In genomic region chr10:29496341-29497162, GRCh38 we compare ENCODE assay signal across 9 cellular contexts.
DNase-seq lines count a peak whose midpoint lies in the region; ATAC-seq and TF ChIP-seq lines count a peak whose summit lies in the region.
"Had no signal": no experiment of that assay in that cellular context is flagged by ENCODE, and none has a peak within 500 bp of the region (broad histone marks: within the 10 kb centered on the region; RNA-seq: fewer than 3 reads in every experiment).

No MANE protein-coding gene starts in this region.

- peaks cover 0 to 72% of the 10 kb centered on the region in 2 donors for H3K36me3 ChIP-seq in left lung

- H3K27me3 ChIP-seq in left lung, result no peaks in the 10 kb centered on the region

- H3K27ac ChIP-seq in left lung, result no peak overlapping the region

- H3K4me3 Mint-ChIP-seq in chondrocyte (ENCODE audit: unreplicated experiment), result no peak overlapping the region
- H3K4me3 Mint-ChIP-seq: activated naive CD4-positive, alpha-beta T cell treated with anti-CD3 and anti-CD28 coated beads, Interleukin-2, amount 50 U/mL, for 24 hours had no signal

- no peaks in the 10 kb centered on the region for H3K4me1 ChIP-seq in left lung

- peaks cover 15% of the 10 kb centered on the region for H3K4me1 Mint-ChIP-seq in chondrocyte (ENCODE audit: low read depth)

- no peaks in the 10 kb centered on the region for H3K9me3 ChIP-seq in left lung

- intact Hi-C loops in left lung (cut with DNase I), result no loop called here

- peak; percentile 64 for ATAC-seq in GM21529 (IDR thresholded peaks at IDR 0.05; ENCODE audit: unreplicated experiment)
- ATAC-seq in left lung, result peak; percentile 94
- ATAC-seq in HG03139 (IDR thresholded peaks at IDR 0.05; ENCODE audit: unreplicated experiment), result no peak

- TF ChIP-seq CTCF in chondrocyte (IDR thresholded peaks at IDR 0.05) (peak; percentile 95), left lung (IDR thresholded peaks at IDR 0.05) (peak; percentile 83 to 87)

- H3K36me3 Mint-ChIP-seq in chondrocyte (ENCODE audit: low read depth), result peaks cover 25% of the 10 kb centered on the region

- H3K4me3 ChIP-seq in left lung, result no peak overlapping the region

- no peaks in the 10 kb centered on the region for H3K27me3 Mint-ChIP-seq in chondrocyte (ENCODE audit: low read depth)
- H3K27me3 Mint-ChIP-seq: activated naive CD4-positive, alpha-beta T cell treated with anti-CD3 and anti-CD28 coated beads, Interleukin-2, amount 50 U/mL, for 24 hours had no signal

- no peaks in the 10 kb centered on the region for H3K9me3 Mint-ChIP-seq in chondrocyte (ENCODE audit: low read depth)
- H3K9me3 Mint-ChIP-seq: activated naive CD4-positive, alpha-beta T cell treated with anti-CD3 and anti-CD28 coated beads, Interleukin-2, amount 50 U/mL, for 24 hours had no signal

- peak; percentile 87 for DNase-seq in D341Med (ENCODE audit: low spot score)
- DNase-seq in NCI-H1105 (lab: John Stamatoyannopoulos, UW), result peak; percentile 56
- DNase-seq in activated CD4-positive, alpha-beta T cell treated with anti-CD3 and anti-CD28 coated beads for 1 hour, result peak; percentile 36
- no peak for DNase-seq in chondrocyte (ENCODE audit: low spot score)
- peak; percentile 67 to 93 for DNase-seq in left lung
- DNase-seq in stimulated activated CD4-positive, alpha-beta T cell treated with anti-CD3 and anti-CD28 coated beads, Interleukin-4, amount 100 ng/mL, for 4 hours, result peak; percentile 31 to 61

- H3K27ac Mint-ChIP-seq in chondrocyte (ENCODE audit: unreplicated experiment), result peak overlapping the region; percentile 49
- H3K27ac Mint-ChIP-seq: activated naive CD4-positive, alpha-beta T cell treated with anti-CD3 and anti-CD28 coated beads, Interleukin-2, amount 50 U/mL, for 24 hours had no signal
